Comparison of ENCODE assay signal across 10 cellular contexts in genomic region chr3:188583476-188584161, GRCh38.
DNase-seq lines count a peak whose midpoint lies in the region; ATAC-seq and TF ChIP-seq lines count a peak whose summit lies in the region.
"Had no signal": no experiment of that assay in that cellular context is flagged by ENCODE, and none has a peak within 500 bp of the region (broad histone marks: within the 10 kb centered on the region; RNA-seq: fewer than 3 reads in every experiment).

No MANE protein-coding gene starts in this region.

- peak overlapping the region; percentile 18; the same call in 1 of the 2 replicates for H3K14ac ChIP-seq in IMR-90 (replicated peaks; ENCODE audit: low read depth, low read length)

- H3K56ac ChIP-seq in IMR-90 (ENCODE audit: extremely low read depth, insufficient read depth, low read length), result no peak overlapping the region

- H3K23ac ChIP-seq in IMR-90 (ENCODE audit: low read depth, low read length), result peak overlapping the region; percentile 43; the same call in 1 of the 2 replicates

- H3K4me2 ChIP-seq in IMR-90 (ENCODE audit: low read depth, low read length), result peak overlapping the region; percentile 58; the same call in 1 of the 2 replicates

- no peak overlapping the region; the same call in 1 of the 2 replicates for H3K9ac ChIP-seq in IMR-90 (ENCODE audit: low read depth, low read length)

- no CpG with 5 or more reads among the region's 8 CpGs for WGBS in IMR-90 (ENCODE audit: extremely low coverage in 2 of 2, insufficient read length in 1 of 2), 2 experiments
- WGBS in prostate gland, result 41% methylated on average over 8 of the region's 8 CpGs

- no peak for TF ChIP-seq RAD21 in IMR-90 (IDR thresholded peaks at IDR 0.05; ENCODE audit: low read length)

- H2BK20ac ChIP-seq in IMR-90 (ENCODE audit: low read depth, low read length), result peak overlapping the region; percentile 20; the same call in 1 of the 2 replicates

- no peak overlapping the region; the same call in 1 of the 2 replicates for H4K91ac ChIP-seq in IMR-90 (ENCODE audit: insufficient read depth, low read depth, low read length)

- CTCF ChIA-PET in A673 (lab: Charles Lee), result no interaction called here
- CTCF ChIA-PET in IMR-90 (lab: Yijun Ruan, JAX), result no interaction called here

- H3K27ac ChIP-seq in A673 (ENCODE audit: low read depth, low read length, poor library complexity, severe bottlenecking), result peak overlapping the region; percentile 9
- H3K27ac ChIP-seq in IMR-90 (ENCODE audit: insufficient read depth, low read length), result peak overlapping the region; percentile 37; the same call in 1 of the 2 replicates
- peak overlapping the region in 1 of 2 donors; percentile 8 for H3K27ac ChIP-seq in prostate gland

- H3K9me3 ChIP-seq in A673 (ENCODE audit: low read depth, low read length, poor library complexity, severe bottlenecking), result no peaks in the 10 kb centered on the region
- no peaks in the 10 kb centered on the region for H3K9me3 ChIP-seq in IMR-90 (ENCODE audit: control insufficient read depth, insufficient read depth, low read length)
- no peaks in the 10 kb centered on the region for H3K9me3 ChIP-seq in prostate gland

- peak overlapping the region; percentile 52 for H2BK120ac ChIP-seq in IMR-90 (ENCODE audit: low read depth, low read length)

- H2AK5ac ChIP-seq in IMR-90 (ENCODE audit: low read depth, low read length), result peak overlapping the region; percentile 65

- no peak overlapping the region for H2AFZ ChIP-seq in IMR-90 (replicated peaks; ENCODE audit: low read length, poor library complexity)

- H2BK5ac ChIP-seq in IMR-90 (ENCODE audit: low read depth, low read length, poor library complexity, severe bottlenecking), result peak overlapping the region; percentile 47

- intact Hi-C loops in A673 (cut with micrococcal nuclease; ENCODE audit: unreplicated experiment), result loop anchor here (10.0 kb wide), 1 partner anchor 839 kb away; the partner anchor contains the start of gene BCL6
- intact Hi-C loops in IMR-90 (cut with micrococcal nuclease), result no loop called here
- intact Hi-C loops in prostate gland (cut with DNase I), result loop anchor here (10.0 kb wide), 1 partner anchor 839 kb away; the partner anchor contains the start of gene BCL6

- dilution Hi-C loops in IMR-90 (cut with HindIII; ENCODE audit: low sequenced_read_pairs, unreplicated experiment), result no loop called here

- peak overlapping the region; percentile 22; the same call in 1 of the 3 replicates for H2BK15ac ChIP-seq in IMR-90 (ENCODE audit: low read depth, low read length)

- no peaks in the 10 kb centered on the region for H3K27me3 ChIP-seq in A673 (replicated peaks; ENCODE audit: insufficient read depth, low read depth, low read length, poor library complexity)
- H3K27me3 ChIP-seq in IMR-90 (ENCODE audit: control insufficient read depth, insufficient read depth, low read length), result no peaks in the 10 kb centered on the region
- no peaks in the 10 kb centered on the region for H3K27me3 ChIP-seq in prostate gland (replicated peaks; ENCODE audit: insufficient read depth)
- H3K27me3 ChIP-seq: dorsolateral prefrontal cortex had no signal

- peak overlapping the region; percentile 88 for H4K5ac ChIP-seq in IMR-90 (ENCODE audit: low read depth, low read length)

- H4K8ac ChIP-seq in IMR-90 (ENCODE audit: low read depth in 2 of 2, low read length in 2 of 2), result peak overlapping the region; percentile 33 to 64

- TF ChIP-seq CTCF in A673 (conservative IDR thresholded peaks at IDR 0.05; ENCODE audit: low read depth, low read length) (no peak), IMR-90 (conservative IDR thresholded peaks at IDR 0.05; ENCODE audit: low read depth, low read length) (no peak), choroid plexus epithelial cell (conservative IDR thresholded peaks at IDR 0.05; ENCODE audit: low read depth, low read length) (no peak), prostate gland (IDR thresholded peaks at IDR 0.05) (no peak)

- peak overlapping the region; percentile 44; the same call in 1 of the 2 replicates for H3K4ac ChIP-seq in IMR-90 (ENCODE audit: low read depth, low read length)

- peaks cover 22% of the 10 kb centered on the region for H3K4me1 ChIP-seq in A673 (ENCODE audit: insufficient read depth, low read length, poor library complexity, severe bottlenecking)
- H3K4me1 ChIP-seq in IMR-90 (ENCODE audit: control insufficient read depth, insufficient read depth, low read length), result peaks cover 15% of the 10 kb centered on the region
- H3K4me1 ChIP-seq in prostate gland (replicated peaks), result peaks cover 5% of the 10 kb centered on the region

- H3K9me1 ChIP-seq in IMR-90 (ENCODE audit: insufficient read depth, low read length), result peaks cover 2% of the 10 kb centered on the region; the same call in 1 of the 2 replicates

- H2AK9ac ChIP-seq in IMR-90 (replicated peaks; ENCODE audit: low read depth, low read length, poor library complexity), result no peak overlapping the region

- H4K20me1 ChIP-seq in IMR-90 (ENCODE audit: insufficient read depth, low read length), result peaks cover 3% of the 10 kb centered on the region; the same call in 1 of the 2 replicates

- H3K36me3 ChIP-seq in A673 (ENCODE audit: insufficient read depth, low read length, poor library complexity, severe bottlenecking) (no peaks in the 10 kb centered on the region), IMR-90 (ENCODE audit: control insufficient read depth, insufficient read depth, low read length) (no peaks in the 10 kb centered on the region), prostate gland (no peaks in the 10 kb centered on the region)

- ATAC-seq in IMR-90 (ENCODE audit: low read depth) (peak; percentile 6; the same call in 1 of the 2 replicates), HG02981 (IDR thresholded peaks at IDR 0.05; ENCODE audit: unreplicated experiment) (no peak)

- H3K18ac ChIP-seq in IMR-90 (ENCODE audit: low read depth, low read length), result peak overlapping the region; percentile 87

- in situ Hi-C loops in IMR-90 (cut with MboI; ENCODE audit: low sequenced_read_pairs), result no loop called here

- peaks cover 35 to 53% of the 10 kb centered on the region in 2 experiments for H3K79me1 ChIP-seq in IMR-90 (ENCODE audit: low read depth in 1 of 2, low read length in 2 of 2)

- DNase-seq in A673 (ENCODE audit: low spot score) (peak; percentile 11), IMR-90 (peak; percentile 29), choroid plexus epithelial cell (ENCODE audit: low read depth) (peak; percentile 35), prostate gland (ENCODE audit: low spot score) (peak; percentile 37), A172 (ENCODE audit: low spot score) (no peak), cerebellum (ENCODE audit: low spot score) (no peak), H4 (ENCODE audit: low spot score) (no peak)
- DNase-seq: Calu3, dorsolateral prefrontal cortex had no signal

- BruUV-seq in A673 (replicated peaks; lab: Mats Ljungman, UMichigan), result no TSS peak
- no TSS peak for BruUV-seq in IMR-90 (replicated peaks; lab: Mats Ljungman, UMichigan)

- TF ChIP-seq POLR2A in IMR-90 (IDR thresholded peaks at IDR 0.05; ENCODE audit: low read depth, low read length) (no peak), prostate gland (IDR thresholded peaks at IDR 0.05) (no peak)

- H3K4me3 ChIP-seq in A673 (ENCODE audit: low read depth, low read length, poor library complexity, severe bottlenecking) (peak overlapping the region; percentile 19), IMR-90 (ENCODE audit: insufficient read depth, low read depth, low read length) (no peak overlapping the region), choroid plexus epithelial cell (ENCODE audit: low read depth, low read length) (no peak overlapping the region), prostate gland (no peak overlapping the region)
- H3K4me3 ChIP-seq: dorsolateral prefrontal cortex had no signal

- POLR2A ChIA-PET in A673 (lab: Charles Lee; ENCODE audit: low non-redundant PET) (interaction anchor here (0.7 kb wide), 1 partner anchor 608 kb away, joined by 4 read pairs; no protein-coding TSS in a partner anchor), IMR-90 (lab: Charles Lee; ENCODE audit: unreplicated experiment) (no interaction called here)

TF ChIP-seq in IMR-90, 13 proteins besides CTCF, POLR2A, EP300 and RAD21:
- no peak for TF ChIP-seq SMC3 (IDR thresholded peaks at IDR 0.05; ENCODE audit: low read depth, low read length)
- no peak for TF ChIP-seq BHLHE40 (IDR thresholded peaks at IDR 0.05; ENCODE audit: low read depth, low read length)
- no peak for TF ChIP-seq MXI1 (IDR thresholded peaks at IDR 0.05; ENCODE audit: borderline replicate concordance, low read depth, low read length)
- no peak for TF ChIP-seq MAFK (IDR thresholded peaks at IDR 0.05; ENCODE audit: low read depth, low read length)
- TF ChIP-seq RFX5 (IDR thresholded peaks at IDR 0.05; ENCODE audit: low read depth, low read length), result no peak
- no peak for TF ChIP-seq ELK1 (IDR thresholded peaks at IDR 0.05; ENCODE audit: borderline replicate concordance, low read depth, low read length)

Comparison
In these comparisons a context has a peak if more than half of its experiments do, and no peak if none do; other contexts are left out.
1. DNase-seq: peak in A673 (single experiment), IMR-90 (single experiment), choroid plexus epithelial cell (single experiment) and prostate gland (single experiment); none in A172 (single experiment), cerebellum (single experiment) and H4 (single experiment).